In the genomic region with DNA sequence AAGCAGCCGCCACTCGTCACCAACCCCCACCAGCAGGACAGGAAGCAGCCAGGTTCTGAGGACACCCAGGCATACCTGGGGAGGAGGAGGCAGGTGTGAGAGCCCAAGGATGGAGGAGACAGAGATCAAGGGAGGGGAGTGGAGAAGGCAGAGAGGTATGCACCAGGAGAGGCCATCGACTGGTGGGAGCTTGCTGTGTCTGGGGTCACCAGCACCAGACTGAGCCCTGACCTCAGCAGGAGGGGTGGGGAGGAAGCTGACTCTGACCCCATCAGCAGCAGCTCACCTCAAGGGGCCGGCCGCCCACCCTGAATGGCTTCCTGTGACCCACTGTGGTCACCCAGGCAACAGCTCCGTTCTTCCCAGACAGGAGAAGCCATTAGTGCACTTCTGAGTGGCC, we compare ENCODE assay signal across 27 cellular contexts. TPM values are rescaled to one million over a fixed set of nuclear protein-coding genes. Genes with fewer than 3 reads are reported as not detected.
"Had no signal": no experiment of that assay in that cellular context is flagged by ENCODE, and none has a peak within 500 bp of the region (broad histone marks: within the 10 kb centered on the region; RNA-seq: fewer than 3 reads in every experiment).

No MANE protein-coding gene starts in this region.

- H3K27me3 ChIP-seq: breast epithelium, colonic mucosa, heart left ventricle, sigmoid colon had no signal

- H3K9me3 ChIP-seq: breast epithelium, colonic mucosa, heart left ventricle, left lung, sigmoid colon, thoracic aorta, upper lobe of right lung had no signal

- ATAC-seq: activated CD4-positive, CD25-positive, alpha-beta regulatory T cell treated with anti-CD3 and anti-CD28 coated beads, Interleukin-2, amount 50 U/mL, for 24 hours; heart left ventricle; left lung; SK-N-SH treated with all-trans-retinoic acid at 6 μM for 48 hours; stimulated activated naive B cell treated with anti-CD40 and anti-IgM and Interleukin-4, amounts not matched to agents 10 μg/mL and 1 μg/mL and 100 μg/mL, for 72 hours; T-cell; upper lobe of right lung had no signal

- H3K4me1 ChIP-seq: breast epithelium, colonic mucosa, left lung, upper lobe of right lung had no signal

- H3K27ac Mint-ChIP-seq: activated CD4-positive, alpha-beta memory T cell treated with anti-CD3 and anti-CD28 coated beads, Interleukin-2, amount 10 ng/mL, durations not matched to agents 7 days and 5 days; activated CD4-positive, alpha-beta T cell treated with anti-CD3 and anti-CD28 coated beads, Interleukin-2, amount 10 ng/mL, durations not matched to agents 24 days and 14 days; activated naive CD4-positive, alpha-beta T cell treated with anti-CD3 and anti-CD28 coated beads for 36 hours; activated naive CD8-positive, alpha-beta T cell treated with anti-CD3 and anti-CD28 coated beads, Interleukin-2, amount 10 ng/mL, durations not matched to agents 7 days and 5 days; activated T-helper 2 cell treated with anti-CD3 and anti-CD28 coated beads, Interferon-gamma antibody, Interleukin-2, Interleukin-4, amounts not matched to agents 10 μg/mL and 5 μg/mL and 100 μg/mL, durations not matched to agents 14 hours and 24 hours and 36 hours; nephron progenitor cell; stimulated activated naive B cell treated with anti-CD40 and anti-IgM and Interleukin-4, amounts not matched to agents 10 μg/mL and 1 μg/mL and 100 μg/mL, for 72 hours; T-cell; T-helper 2 cell treated with Interferon-gamma antibody and Interleukin-4, amounts not matched to agents 5 μg/mL and 100 μg/mL, for 36 hours had no signal

- H3K36me3 ChIP-seq: breast epithelium, colonic mucosa, left lung, upper lobe of right lung had no signal

- H3K4me3 ChIP-seq: breast epithelium, colonic mucosa, heart left ventricle, left lung, sigmoid colon, smooth muscle cell, thoracic aorta, upper lobe of right lung had no signal

- H3K4me1 Mint-ChIP-seq: activated CD4-positive, alpha-beta memory T cell treated with anti-CD3 and anti-CD28 coated beads, Interleukin-2, amount 10 ng/mL, durations not matched to agents 7 days and 5 days; activated CD4-positive, alpha-beta T cell treated with anti-CD3 and anti-CD28 coated beads, Interleukin-2, amount 10 ng/mL, durations not matched to agents 24 days and 14 days; activated naive CD8-positive, alpha-beta T cell treated with anti-CD3 and anti-CD28 coated beads, Interleukin-2, amount 10 ng/mL, durations not matched to agents 7 days and 5 days; stimulated activated naive B cell treated with anti-CD40 and anti-IgM and Interleukin-4, amounts not matched to agents 10 μg/mL and 1 μg/mL and 100 μg/mL, for 72 hours; T-cell had no signal

- DNase-seq: activated CD4-positive, alpha-beta memory T cell treated with anti-CD3 and anti-CD28 coated beads, Interleukin-2, amount 10 ng/mL, durations not matched to agents 7 days and 5 days; activated CD4-positive, alpha-beta T cell treated with anti-CD3 and anti-CD28 coated beads, Interleukin-2, amount 10 ng/mL, durations not matched to agents 24 days and 14 days; activated naive CD4-positive, alpha-beta T cell treated with anti-CD3 and anti-CD28 coated beads for 36 hours; activated naive CD8-positive, alpha-beta T cell treated with anti-CD3 and anti-CD28 coated beads, Interleukin-2, amount 10 ng/mL, durations not matched to agents 7 days and 5 days; amniotic stem cell; colonic mucosa; left lung; nephron progenitor cell; occipital lobe; sigmoid colon; stimulated activated CD4-positive, alpha-beta T cell treated with anti-CD3 and anti-CD28 coated beads, Interleukin-2, amount 100 ng/mL, for 48 hours; stimulated activated CD8-positive, alpha-beta memory T cell treated with anti-CD3 and anti-CD28 coated beads, Interleukin-4, amount 100 ng/mL, for 48 hours; stimulated activated naive B cell treated with anti-CD40 and anti-IgM and Interleukin-4, amounts not matched to agents 10 μg/mL and 1 μg/mL and 100 μg/mL, for 72 hours; T-cell; upper lobe of right lung had no signal

- H3K27ac ChIP-seq: breast epithelium, colonic mucosa, heart left ventricle, left lung, sigmoid colon, thoracic aorta, upper lobe of right lung, VCaP had no signal

- H3K4me2 ChIP-seq: smooth muscle cell had no signal

- H3K4me3 Mint-ChIP-seq: activated CD4-positive, alpha-beta memory T cell treated with anti-CD3 and anti-CD28 coated beads, Interleukin-2, amount 10 ng/mL, durations not matched to agents 7 days and 5 days; activated CD4-positive, alpha-beta T cell treated with anti-CD3 and anti-CD28 coated beads, Interleukin-2, amount 10 ng/mL, durations not matched to agents 24 days and 14 days; activated naive CD4-positive, alpha-beta T cell treated with anti-CD3 and anti-CD28 coated beads for 36 hours; activated naive CD8-positive, alpha-beta T cell treated with anti-CD3 and anti-CD28 coated beads, Interleukin-2, amount 10 ng/mL, durations not matched to agents 7 days and 5 days; nephron progenitor cell; stimulated activated naive B cell treated with anti-CD40 and anti-IgM and Interleukin-4, amounts not matched to agents 10 μg/mL and 1 μg/mL and 100 μg/mL, for 72 hours; T-cell; T-helper 2 cell treated with Interferon-gamma antibody and Interleukin-4, amounts not matched to agents 5 μg/mL and 100 μg/mL, for 36 hours had no signal

- H3K36me3 Mint-ChIP-seq: activated naive CD8-positive, alpha-beta T cell treated with anti-CD3 and anti-CD28 coated beads, Interleukin-2, amount 10 ng/mL, durations not matched to agents 7 days and 5 days; stimulated activated naive B cell treated with anti-CD40 and anti-IgM and Interleukin-4, amounts not matched to agents 10 μg/mL and 1 μg/mL and 100 μg/mL, for 72 hours; T-cell had no signal

- H3K9me3 Mint-ChIP-seq: activated CD4-positive, alpha-beta memory T cell treated with anti-CD3 and anti-CD28 coated beads, Interleukin-2, amount 10 ng/mL, durations not matched to agents 7 days and 5 days; activated CD4-positive, alpha-beta T cell treated with anti-CD3 and anti-CD28 coated beads, Interleukin-2, amount 10 ng/mL, durations not matched to agents 24 days and 14 days; activated naive CD4-positive, alpha-beta T cell treated with anti-CD3 and anti-CD28 coated beads for 36 hours; activated naive CD8-positive, alpha-beta T cell treated with anti-CD3 and anti-CD28 coated beads, Interleukin-2, amount 10 ng/mL, durations not matched to agents 7 days and 5 days; activated T-helper 2 cell treated with anti-CD3 and anti-CD28 coated beads, Interferon-gamma antibody, Interleukin-2, Interleukin-4, amounts not matched to agents 10 μg/mL and 5 μg/mL and 100 μg/mL, durations not matched to agents 14 hours and 24 hours and 36 hours; stimulated activated naive B cell treated with anti-CD40 and anti-IgM and Interleukin-4, amounts not matched to agents 10 μg/mL and 1 μg/mL and 100 μg/mL, for 72 hours; T-cell; T-helper 2 cell treated with Interferon-gamma antibody and Interleukin-4, amounts not matched to agents 5 μg/mL and 100 μg/mL, for 36 hours had no signal

RNA-seq across cellular contexts. Expression of a gene that starts 7.8 kb away (rescaled TPM):
- total RNA-seq: epithelial cell of proximal tubule, fibroblast of villous mesenchyme, kidney epithelial cell, smooth muscle cell had no signal
- polyA plus RNA-seq: smooth muscle cell had no signal
